Comparison of ENCODE assay signal across 24 cellular contexts in genomic region chr4:10289534-10289899, GRCh38.
"Had no signal": no experiment of that assay in that cellular context is flagged by ENCODE, and none has a peak within 500 bp of the region (broad histone marks: within the 10 kb centered on the region; RNA-seq: fewer than 3 reads in every experiment).

No MANE protein-coding gene starts in this region.

- ATAC-seq: effector memory CD8-positive, alpha-beta T cell; gastroesophageal sphincter; heart left ventricle; left cardiac atrium; left lung; naive thymus-derived CD8-positive, alpha-beta T cell; psoas muscle; right cardiac atrium; stimulated activated memory B cell treated with anti-CD40 and anti-IgM and Interleukin-4, amounts not matched to agents 10 μg/mL and 1 μg/mL and 100 μg/mL, for 72 hours; stimulated activated naive CD8-positive, alpha-beta T cell treated with anti-CD3 and anti-CD28 coated beads, Interleukin-15, Interleukin-2, amounts not matched to agents 100 U/mL and 50 U/mL, for 24 hours had no signal

- H3K4me3 ChIP-seq: gastroesophageal sphincter, heart left ventricle, hepatocyte, left lung, psoas muscle, sigmoid colon, testis, tibial artery, upper lobe of left lung, uterus had no signal

- H3K27ac ChIP-seq: gastroesophageal sphincter, heart left ventricle, hepatocyte, left lung, psoas muscle, sigmoid colon, testis, tibial artery, upper lobe of left lung, uterus had no signal

- DNase-seq: cortex of kidney; effector memory CD8-positive, alpha-beta T cell; heart left ventricle; left cardiac atrium; left lung; mesendoderm; midbrain; naive thymus-derived CD8-positive, alpha-beta T cell; nephron progenitor cell; nucleus accumbens; psoas muscle; right cardiac atrium; sigmoid colon; stimulated activated CD4-positive, alpha-beta T cell treated with anti-CD3 and anti-CD28 coated beads, Interleukin-2, amount 100 ng/mL, for 24 hours; stimulated activated CD4-positive, alpha-beta T cell treated with anti-CD3 and anti-CD28 coated beads, Interleukin-4, amount 100 ng/mL, for 24 hours; stimulated activated naive CD8-positive, alpha-beta T cell treated with anti-CD3 and anti-CD28 coated beads, Interleukin-15, Interleukin-2, amounts not matched to agents 100 U/mL and 50 U/mL, for 24 hours; substantia nigra; testis; tibial artery; upper lobe of left lung; uterus had no signal

- H3K27me3 ChIP-seq: gastroesophageal sphincter, hepatocyte, left lung, sigmoid colon, testis, tibial artery, upper lobe of left lung, uterus had no signal

- H3K36me3 ChIP-seq: gastroesophageal sphincter, heart left ventricle, left lung, sigmoid colon, tibial artery, upper lobe of left lung, uterus had no signal

- H3K9me3 ChIP-seq: gastroesophageal sphincter, heart left ventricle, left lung, psoas muscle, sigmoid colon, testis, tibial artery, upper lobe of left lung, uterus had no signal

- H3K4me1 ChIP-seq: gastroesophageal sphincter, heart left ventricle, left lung, psoas muscle, sigmoid colon, testis, tibial artery, upper lobe of left lung, uterus had no signal
